In the genomic region with DNA sequence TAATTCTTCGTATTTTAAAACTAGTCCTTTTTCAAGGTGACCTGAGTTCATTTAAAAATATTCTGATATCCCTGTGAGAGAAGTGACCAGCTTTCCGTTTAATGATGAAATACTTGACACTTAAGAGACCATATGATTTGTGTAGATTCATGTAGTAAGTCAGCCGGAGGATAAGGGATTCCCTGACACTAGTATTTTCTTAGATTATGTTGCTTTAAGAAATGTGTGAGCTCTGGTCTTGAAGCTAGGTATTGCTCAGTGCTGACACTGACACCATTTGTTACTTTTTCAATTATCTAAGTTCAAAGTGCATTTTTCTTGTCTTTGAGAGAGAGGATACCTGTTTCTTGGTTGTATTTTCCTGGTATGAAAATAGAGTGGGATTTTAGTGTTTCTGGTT, we compare ENCODE assay signal across 1 cellular context.
TF ChIP-seq lines count a peak whose summit lies in the region.

No MANE protein-coding gene starts in this region.

TF ChIP-seq in K562, 482 proteins besides CTCF, POLR2A, EP300 and RAD21 (continued from another document):
- TF ChIP-seq, protein P1, sequence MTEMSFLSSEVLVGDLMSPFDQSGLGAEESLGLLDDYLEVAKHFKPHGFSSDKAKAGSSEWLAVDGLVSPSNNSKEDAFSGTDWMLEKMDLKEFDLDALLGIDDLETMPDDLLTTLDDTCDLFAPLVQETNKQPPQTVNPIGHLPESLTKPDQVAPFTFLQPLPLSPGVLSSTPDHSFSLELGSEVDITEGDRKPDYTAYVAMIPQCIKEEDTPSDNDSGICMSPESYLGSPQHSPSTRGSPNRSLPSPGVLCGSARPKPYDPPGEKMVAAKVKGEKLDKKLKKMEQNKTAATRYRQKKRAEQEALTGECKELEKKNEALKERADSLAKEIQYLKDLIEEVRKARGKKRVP (CRISPR knock-in tag; IDR thresholded peaks at IDR 0.05): 0 out of 2 replicates have a peak, but pooled peaks have one; percentile 66
- TF ChIP-seq SNIP1 (IDR thresholded peaks at IDR 0.05; ENCODE audit: low read depth) (no peak), NFRKB (IDR thresholded peaks at IDR 0.05; ENCODE audit: low read depth) (0 out of 2 replicates have a peak, but pooled peaks have one; percentile 12), SMARCA4 (IDR thresholded peaks at IDR 0.05) (peak; percentile 25; the same call in 1 of the 2 replicates), ESRRA (IDR thresholded peaks at IDR 0.05; ENCODE audit: borderline replicate concordance, low read depth) (peak; percentile 51; the same call in 1 of the 2 replicates), RBFOX2 (IDR thresholded peaks at IDR 0.05; ENCODE audit: low read depth, low read length) (peak; percentile 42; the same call in 1 of the 2 replicates), BACH1 (tag; IDR thresholded peaks at IDR 0.05) (no peak), NFE2L1 (tag; IDR thresholded peaks at IDR 0.05; ENCODE audit: borderline replicate concordance, low read depth) (no peak), ZNF586 (CRISPR knock-in tag; conservative IDR thresholded peaks at IDR 0.05) (no peak), STAG1 (CRISPR knock-in tag; IDR thresholded peaks at IDR 0.05; ENCODE audit: borderline replicate concordance) (no peak), SIN3B (IDR thresholded peaks at IDR 0.05; ENCODE audit: low read depth) (no peak), HDAC3 (IDR thresholded peaks at IDR 0.05; ENCODE audit: borderline replicate concordance, partially characterized antibody) (peak; percentile 8)
- TF ChIP-seq, protein P2, sequence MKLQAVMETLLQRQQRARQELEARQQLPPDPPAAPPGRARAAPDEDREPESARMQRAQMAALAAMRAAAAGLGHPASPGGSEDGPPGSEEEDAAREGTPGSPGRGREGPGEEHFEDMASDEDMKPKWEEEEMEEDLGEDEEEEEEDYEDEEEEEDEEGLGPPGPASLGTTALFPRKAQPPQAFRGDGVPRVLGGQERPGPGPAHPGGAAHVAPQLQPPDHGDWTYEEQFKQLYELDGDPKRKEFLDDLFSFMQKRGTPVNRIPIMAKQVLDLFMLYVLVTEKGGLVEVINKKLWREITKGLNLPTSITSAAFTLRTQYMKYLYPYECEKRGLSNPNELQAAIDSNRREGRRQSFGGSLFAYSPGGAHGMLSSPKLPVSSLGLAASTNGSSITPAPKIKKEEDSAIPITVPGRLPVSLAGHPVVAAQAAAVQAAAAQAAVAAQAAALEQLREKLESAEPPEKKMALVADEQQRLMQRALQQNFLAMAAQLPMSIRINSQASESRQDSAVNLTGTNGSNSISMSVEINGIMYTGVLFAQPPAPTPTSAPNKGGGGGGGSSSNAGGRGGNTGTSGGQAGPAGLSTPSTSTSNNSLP (IDR thresholded peaks at IDR 0.05; ENCODE audit: borderline replicate concordance, low read depth, low read length): 0 out of 2 replicates have a peak, but pooled peaks have one; percentile 52
- TF ChIP-seq, protein P3, sequence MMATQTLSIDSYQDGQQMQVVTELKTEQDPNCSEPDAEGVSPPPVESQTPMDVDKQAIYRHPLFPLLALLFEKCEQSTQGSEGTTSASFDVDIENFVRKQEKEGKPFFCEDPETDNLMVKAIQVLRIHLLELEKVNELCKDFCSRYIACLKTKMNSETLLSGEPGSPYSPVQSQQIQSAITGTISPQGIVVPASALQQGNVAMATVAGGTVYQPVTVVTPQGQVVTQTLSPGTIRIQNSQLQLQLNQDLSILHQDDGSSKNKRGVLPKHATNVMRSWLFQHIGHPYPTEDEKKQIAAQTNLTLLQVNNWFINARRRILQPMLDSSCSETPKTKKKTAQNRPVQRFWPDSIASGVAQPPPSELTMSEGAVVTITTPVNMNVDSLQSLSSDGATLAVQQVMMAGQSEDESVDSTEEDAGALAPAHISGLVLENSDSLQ (IDR thresholded peaks at IDR 0.05): peak; percentile 82
- TF ChIP-seq, protein P4, sequence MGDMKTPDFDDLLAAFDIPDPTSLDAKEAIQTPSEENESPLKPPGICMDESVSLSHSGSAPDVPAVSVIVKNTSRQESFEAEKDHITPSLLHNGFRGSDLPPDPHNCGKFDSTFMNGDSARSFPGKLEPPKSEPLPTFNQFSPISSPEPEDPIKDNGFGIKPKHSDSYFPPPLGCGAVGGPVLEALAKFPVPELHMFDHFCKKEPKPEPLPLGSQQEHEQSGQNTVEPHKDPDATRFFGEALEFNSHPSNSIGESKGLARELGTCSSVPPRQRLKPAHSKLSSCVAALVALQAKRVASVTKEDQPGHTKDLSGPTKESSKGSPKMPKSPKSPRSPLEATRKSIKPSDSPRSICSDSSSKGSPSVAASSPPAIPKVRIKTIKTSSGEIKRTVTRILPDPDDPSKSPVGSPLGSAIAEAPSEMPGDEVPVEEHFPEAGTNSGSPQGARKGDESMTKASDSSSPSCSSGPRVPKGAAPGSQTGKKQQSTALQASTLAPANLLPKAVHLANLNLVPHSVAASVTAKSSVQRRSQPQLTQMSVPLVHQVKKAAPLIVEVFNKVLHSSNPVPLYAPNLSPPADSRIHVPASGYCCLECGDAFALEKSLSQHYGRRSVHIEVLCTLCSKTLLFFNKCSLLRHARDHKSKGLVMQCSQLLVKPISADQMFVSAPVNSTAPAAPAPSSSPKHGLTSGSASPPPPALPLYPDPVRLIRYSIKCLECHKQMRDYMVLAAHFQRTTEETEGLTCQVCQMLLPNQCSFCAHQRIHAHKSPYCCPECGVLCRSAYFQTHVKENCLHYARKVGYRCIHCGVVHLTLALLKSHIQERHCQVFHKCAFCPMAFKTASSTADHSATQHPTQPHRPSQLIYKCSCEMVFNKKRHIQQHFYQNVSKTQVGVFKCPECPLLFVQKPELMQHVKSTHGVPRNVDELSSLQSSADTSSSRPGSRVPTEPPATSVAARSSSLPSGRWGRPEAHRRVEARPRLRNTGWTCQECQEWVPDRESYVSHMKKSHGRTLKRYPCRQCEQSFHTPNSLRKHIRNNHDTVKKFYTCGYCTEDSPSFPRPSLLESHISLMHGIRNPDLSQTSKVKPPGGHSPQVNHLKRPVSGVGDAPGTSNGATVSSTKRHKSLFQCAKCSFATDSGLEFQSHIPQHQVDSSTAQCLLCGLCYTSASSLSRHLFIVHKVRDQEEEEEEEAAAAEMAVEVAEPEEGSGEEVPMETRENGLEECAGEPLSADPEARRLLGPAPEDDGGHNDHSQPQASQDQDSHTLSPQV (IDR thresholded peaks at IDR 0.05): peak; percentile 13; the same call in 1 of the 2 replicates
- TF ChIP-seq, protein P5, sequence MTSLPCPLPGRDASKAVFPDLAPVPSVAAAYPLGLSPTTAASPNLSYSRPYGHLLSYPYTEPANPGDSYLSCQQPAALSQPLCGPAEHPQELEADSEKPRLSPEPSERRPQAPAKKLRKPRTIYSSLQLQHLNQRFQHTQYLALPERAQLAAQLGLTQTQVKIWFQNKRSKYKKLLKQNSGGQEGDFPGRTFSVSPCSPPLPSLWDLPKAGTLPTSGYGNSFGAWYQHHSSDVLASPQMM (CRISPR knock-in tag; IDR thresholded peaks at IDR 0.05): no peak
- TF ChIP-seq, protein P6, sequence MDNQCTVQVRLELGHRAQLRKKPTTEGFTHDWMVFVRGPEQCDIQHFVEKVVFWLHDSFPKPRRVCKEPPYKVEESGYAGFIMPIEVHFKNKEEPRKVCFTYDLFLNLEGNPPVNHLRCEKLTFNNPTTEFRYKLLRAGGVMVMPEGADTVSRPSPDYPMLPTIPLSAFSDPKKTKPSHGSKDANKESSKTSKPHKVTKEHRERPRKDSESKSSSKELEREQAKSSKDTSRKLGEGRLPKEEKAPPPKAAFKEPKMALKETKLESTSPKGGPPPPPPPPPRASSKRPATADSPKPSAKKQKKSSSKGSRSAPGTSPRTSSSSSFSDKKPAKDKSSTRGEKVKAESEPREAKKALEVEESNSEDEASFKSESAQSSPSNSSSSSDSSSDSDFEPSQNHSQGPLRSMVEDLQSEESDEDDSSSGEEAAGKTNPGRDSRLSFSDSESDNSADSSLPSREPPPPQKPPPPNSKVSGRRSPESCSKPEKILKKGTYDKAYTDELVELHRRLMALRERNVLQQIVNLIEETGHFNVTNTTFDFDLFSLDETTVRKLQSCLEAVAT (IDR thresholded peaks at IDR 0.05): no peak
- TF ChIP-seq, protein P7, sequence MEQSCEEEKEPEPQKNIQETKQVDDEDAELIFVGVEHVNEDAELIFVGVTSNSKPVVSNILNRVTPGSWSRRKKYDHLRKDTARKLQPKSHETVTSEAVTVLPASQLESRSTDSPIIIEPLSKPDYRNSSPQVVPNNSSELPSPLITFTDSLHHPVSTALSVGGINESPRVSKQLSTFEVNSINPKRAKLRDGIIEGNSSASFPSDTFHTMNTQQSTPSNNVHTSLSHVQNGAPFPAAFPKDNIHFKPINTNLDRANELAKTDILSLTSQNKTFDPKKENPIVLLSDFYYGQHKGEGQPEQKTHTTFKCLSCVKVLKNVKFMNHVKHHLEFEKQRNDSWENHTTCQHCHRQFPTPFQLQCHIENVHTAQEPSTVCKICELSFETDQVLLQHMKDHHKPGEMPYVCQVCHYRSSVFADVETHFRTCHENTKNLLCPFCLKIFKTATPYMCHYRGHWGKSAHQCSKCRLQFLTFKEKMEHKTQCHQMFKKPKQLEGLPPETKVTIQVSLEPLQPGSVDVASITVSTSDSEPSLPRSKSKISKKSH (CRISPR knock-in tag; IDR thresholded peaks at IDR 0.05): no peak
TF ChIP-seq in K562: peak in this region for 29.
